23 cellular contexts compared by ENCODE assay signal in genomic region chr10:111203615-111204014, GRCh38.
A peak's percentile ranks its signal among the peaks of the same experiment; 100 is the strongest.
DNase-seq lines count a peak whose midpoint lies in the region; ATAC-seq, FAIRE-seq and TF ChIP-seq lines count a peak whose summit lies in the region.
"Had no signal": no experiment of that assay in that cellular context is flagged by ENCODE, and none has a peak within 500 bp of the region (broad histone marks: within the 10 kb centered on the region; RNA-seq: fewer than 3 reads in every experiment).

No MANE protein-coding gene starts in this region.

- TF ChIP-seq CTCF in gastroesophageal sphincter (IDR thresholded peaks at IDR 0.05) (no peak), kidney (IDR thresholded peaks at IDR 0.05; ENCODE audit: borderline replicate concordance, extremely low read depth, insufficient read depth) (no peak), testis (IDR thresholded peaks at IDR 0.05) (no peak), Peyer's patch (IDR thresholded peaks at IDR 0.05) (no peak)

- H3K9ac ChIP-seq in kidney (ENCODE audit: low read length in 2 of 2), result no peak overlapping the region
- H3K9ac ChIP-seq: BLaER1 treated with 17β-estradiol and CSF1 and Interleukin-3, amounts not matched to agents 10 nM and 100 nM; KMS-11 had no signal

- H3K4me1 ChIP-seq in gastroesophageal sphincter (no peaks in the 10 kb centered on the region), kidney (ENCODE audit: control insufficient read depth in 1 of 2, insufficient read depth in 1 of 2, low read depth in 1 of 2, low read length in 2 of 2) (no peaks in the 10 kb centered on the region), testis (no peaks in the 10 kb centered on the region), Peyer's patch (no peaks in the 10 kb centered on the region)
- H3K4me1 ChIP-seq: BLaER1 treated with 17β-estradiol and CSF1 and Interleukin-3, amounts not matched to agents 10 nM and 100 nM; Caco-2 had no signal

- TF ChIP-seq POLR2A in gastroesophageal sphincter (IDR thresholded peaks at IDR 0.05) (no peak), testis (IDR thresholded peaks at IDR 0.05) (no peak), Peyer's patch (IDR thresholded peaks at IDR 0.05) (no peak)

- DNase-seq in DMS 273 (lab: John Stamatoyannopoulos, UW; ENCODE audit: unreplicated experiment) (peak; percentile 7), DMS 273 treated with DMSO at 0.1 percent for 48 hours (lab: John Stamatoyannopoulos, UW) (no peak), kidney (peak; percentile 88), testis (peak; percentile 26), Peyer's patch (no peak)
- DNase-seq: ACHN; Caco-2; CD4-positive, alpha-beta memory T cell; DMS153; GDM1; H7; IMR-90; NCI-H187; NCI-H446; NCI-H526 had no signal

- FAIRE-seq in kidney (lab: Jason Lieb, UNC), result no peak
- FAIRE-seq: HTR-8/SVneo, RCC 7860 had no signal

- ATAC-seq in gastroesophageal sphincter (peak; percentile 46), HG02642 (IDR thresholded peaks at IDR 0.05; ENCODE audit: poor library complexity, unreplicated experiment) (no peak), GM18498 (IDR thresholded peaks at IDR 0.05; ENCODE audit: unreplicated experiment) (no peak)

- no peak overlapping the region for H3K4me3 ChIP-seq in gastroesophageal sphincter
- H3K4me3 ChIP-seq in kidney (ENCODE audit: low read length in 2 of 2), result no peak overlapping the region
- no peak overlapping the region for H3K4me3 ChIP-seq in testis
- H3K4me3 ChIP-seq in Peyer's patch, result no peak overlapping the region
- H3K4me3 ChIP-seq: BLaER1 treated with 17β-estradiol and CSF1 and Interleukin-3, amounts not matched to agents 10 nM and 100 nM had no signal

- H3K9me3 ChIP-seq in gastroesophageal sphincter, result no peaks in the 10 kb centered on the region
- no peaks in the 10 kb centered on the region for H3K9me3 ChIP-seq in kidney (ENCODE audit: control insufficient read depth in 1 of 2, low read length in 2 of 2)
- no peaks in the 10 kb centered on the region for H3K9me3 ChIP-seq in testis
- H3K9me3 ChIP-seq in Peyer's patch, result no peaks in the 10 kb centered on the region
- H3K9me3 ChIP-seq: BLaER1 treated with 17β-estradiol and CSF1 and Interleukin-3, amounts not matched to agents 10 nM and 100 nM; Caco-2 had no signal

- intact Hi-C loops in kidney (cut with DNase I) (no loop called here), testis (cut with DNase I; ENCODE audit: low total_unique reads) (no loop called here)

- H3K27ac ChIP-seq in gastroesophageal sphincter (no peak overlapping the region), kidney (ENCODE audit: low read depth in 2 of 2, low read length in 2 of 2) (no peak overlapping the region), testis (no peak overlapping the region), Peyer's patch (no peak overlapping the region)
- H3K27ac ChIP-seq: 22Rv1; BLaER1 treated with 17β-estradiol and CSF1 and Interleukin-3, amounts not matched to agents 10 nM and 100 nM; KMS-11 had no signal

- H3K27me3 ChIP-seq in gastroesophageal sphincter (peaks cover 24% of the 10 kb centered on the region), testis (no peaks in the 10 kb centered on the region), Peyer's patch (no peaks in the 10 kb centered on the region)
- H3K27me3 ChIP-seq: BLaER1 treated with 17β-estradiol and CSF1 and Interleukin-3, amounts not matched to agents 10 nM and 100 nM had no signal

- H3K36me3 ChIP-seq in gastroesophageal sphincter (no peaks in the 10 kb centered on the region), kidney (ENCODE audit: control insufficient read depth in 1 of 2, insufficient read depth in 2 of 2, low read length in 2 of 2) (no peaks in the 10 kb centered on the region), testis (ENCODE audit: low read depth, missing control alignments) (no peaks in the 10 kb centered on the region), Peyer's patch (no peaks in the 10 kb centered on the region)
- H3K36me3 ChIP-seq: BLaER1 treated with 17β-estradiol and CSF1 and Interleukin-3, amounts not matched to agents 10 nM and 100 nM had no signal

- TF ChIP-seq EP300 in gastroesophageal sphincter (IDR thresholded peaks at IDR 0.05), result no peak

- 59 to 83% methylated on average over 2 of the region's 2 CpGs for WGBS in gastroesophageal sphincter (ENCODE audit: low coverage in 1 of 2), 2 donors
- 97 to 98% methylated on average over 2 of the region's 2 CpGs for WGBS in testis, 2 donors

Comparison
In these comparisons a context has a peak if more than half of its experiments do, and no peak if none do; other contexts are left out.
1. DNase-seq: peak in DMS 273 (single experiment), kidney (single experiment) and testis (single experiment); none in DMS 273 treated with DMSO at 0.1 percent for 48 hours (single experiment) and Peyer's patch (0 of 3).